In the genomic region with DNA sequence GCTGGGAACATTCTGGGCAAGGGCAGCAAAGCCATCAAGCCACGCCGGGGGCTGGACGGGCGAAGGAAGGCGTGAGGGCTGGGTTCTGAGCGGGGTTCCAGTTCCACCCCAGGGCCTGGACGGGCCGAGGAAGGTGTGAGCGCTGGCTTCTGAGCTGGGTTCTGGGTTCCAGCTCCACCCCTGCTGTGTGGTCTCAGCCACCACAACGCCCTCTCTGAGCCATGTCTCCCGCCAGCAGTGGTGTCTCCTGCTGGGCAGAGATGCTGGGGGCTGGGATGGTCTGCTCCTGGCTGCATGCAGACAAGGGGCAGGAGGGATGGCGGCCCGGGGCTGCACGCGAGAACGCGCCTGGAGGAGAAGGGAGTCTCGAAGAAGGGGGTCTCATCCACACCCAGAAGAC, we compare ENCODE assay signal across 12 cellular contexts. TPM values are rescaled to one million over a fixed set of nuclear protein-coding genes. Genes with fewer than 3 reads are reported as not detected.
"Had no signal": no experiment of that assay in that cellular context is flagged by ENCODE, and none has a peak within 500 bp of the region (broad histone marks: within the 10 kb centered on the region; RNA-seq: fewer than 3 reads in every experiment).

No MANE protein-coding gene starts in this region.

- H3K27ac Mint-ChIP-seq: activated naive CD4-positive, alpha-beta T cell treated with anti-CD3 and anti-CD28 coated beads, Interleukin-2, amount 50 U/mL, for 72 hours; T-helper 2 cell treated with Interferon-gamma antibody and Interleukin-4, amounts not matched to agents 5 μg/mL and 100 μg/mL, for 36 hours had no signal

- H3K4me3 Mint-ChIP-seq: T-helper 2 cell treated with Interferon-gamma antibody and Interleukin-4, amounts not matched to agents 5 μg/mL and 100 μg/mL, for 36 hours had no signal

- DNase-seq: activated CD4-positive, CD25-positive, alpha-beta regulatory T cell treated with anti-CD3 and anti-CD28 coated beads, Interleukin-2, amount 50 U/mL, for 72 hours; activated effector memory CD4-positive, alpha-beta T cell treated with Interleukin-2 at 50 U/mL for 16 hours; erythroblast; gastrocnemius medialis; nucleus accumbens; SW 1271 had no signal

- H3K9me3 Mint-ChIP-seq: activated naive CD4-positive, alpha-beta T cell treated with anti-CD3 and anti-CD28 coated beads, Interleukin-2, amount 50 U/mL, for 72 hours; T-helper 2 cell treated with Interferon-gamma antibody and Interleukin-4, amounts not matched to agents 5 μg/mL and 100 μg/mL, for 36 hours had no signal

- H3K36me3 Mint-ChIP-seq: activated naive CD4-positive, alpha-beta T cell treated with anti-CD3 and anti-CD28 coated beads, Interleukin-2, amount 50 U/mL, for 72 hours had no signal

- ATAC-seq: gastrocnemius medialis, sciatic nerve had no signal

- H3K36me3 ChIP-seq: cardiac muscle cell, gastrocnemius medialis, thoracic aorta had no signal

- FAIRE-seq: islet of Langerhans had no signal

- H3K27ac ChIP-seq: cardiac muscle cell, gastrocnemius medialis, thoracic aorta had no signal

- H3K9me3 ChIP-seq: gastrocnemius medialis, thoracic aorta had no signal

- H3K4me3 ChIP-seq: cardiac muscle cell, gastrocnemius medialis, thoracic aorta had no signal

RNA-seq across cellular contexts. Expression of a gene that starts 3.9 kb away (rescaled TPM):
- total RNA-seq: gastrocnemius medialis, sciatic nerve, thoracic aorta had no signal

RNA-seq across cellular contexts. Expression of a gene that starts 41.8 kb away (rescaled TPM):
- total RNA-seq: activated naive CD4-positive, alpha-beta T cell treated with anti-CD3 and anti-CD28 coated beads, Interleukin-2, amount 50 U/mL, for 72 hours; gastrocnemius medialis; sciatic nerve; thoracic aorta had no signal
